In genomic region chr7:7702826-7703225, GRCh38 we compare ENCODE assay signal across 13 cellular contexts. TPM values are rescaled to one million over a fixed set of nuclear protein-coding genes. Genes with fewer than 3 reads are reported as not detected.
A peak's percentile ranks its signal among the peaks of the same experiment; 100 is the strongest.
DNase-seq lines count a peak whose midpoint lies in the region; ATAC-seq and TF ChIP-seq lines count a peak whose summit lies in the region.
"Had no signal": no experiment of that assay in that cellular context is flagged by ENCODE, and none has a peak within 500 bp of the region (broad histone marks: within the 10 kb centered on the region; RNA-seq: fewer than 3 reads in every experiment).

No MANE protein-coding gene starts in this region.

- H3K36me3 ChIP-seq in BJ (ENCODE audit: control insufficient read depth, insufficient read depth, low read length) (no peaks in the 10 kb centered on the region), GM23338 (ENCODE audit: insufficient read depth) (no peaks in the 10 kb centered on the region), adipocyte (ENCODE audit: control insufficient read depth, insufficient read depth, low read length, severe bottlenecking) (no peaks in the 10 kb centered on the region), mucosa of descending colon (ENCODE audit: low read depth) (no peaks in the 10 kb centered on the region)
- H3K36me3 ChIP-seq: BLaER1, SJCRH30 had no signal

- no peak overlapping the region for H2AFZ ChIP-seq in GM23338

- DNase-seq in BJ (ENCODE audit: low read depth) (peak; percentile 61), GM23338 (ENCODE audit: low spot score) (no peak), adipocyte (ENCODE audit: low read depth) (peak; percentile 52), mucosa of descending colon (no peak), NCI-H187 treated with DMSO at 0.1 percent for 48 hours (lab: John Stamatoyannopoulos, UW) (no peak)
- no peak for DNase-seq in stimulated activated naive CD4-positive, alpha-beta T cell treated with Interleukin-2 at 50 U/mL for 16 hours (lab: John Stamatoyannopoulos, UW)
- DNase-seq: activated CD4-positive, alpha-beta T cell treated with anti-CD3 and anti-CD28 coated beads for 4 hours; activated naive CD4-positive, alpha-beta T cell treated with anti-CD3 and anti-CD28 coated beads for 36 hours; KBM-7; SJCRH30 had no signal

- H3K9me3 Mint-ChIP-seq in GM23338, result no peaks in the 10 kb centered on the region
- H3K9me3 Mint-ChIP-seq: activated naive CD4-positive, alpha-beta T cell treated with anti-CD3 and anti-CD28 coated beads for 36 hours had no signal

- no peak overlapping the region for H3K4me2 ChIP-seq in GM23338
- H3K4me2 ChIP-seq: BLaER1 had no signal

- intact Hi-C loops in mucosa of descending colon (cut with DNase I, micrococcal nuclease), result no loop called here

- no peak overlapping the region for H3K4me3 Mint-ChIP-seq in GM23338
- H3K4me3 Mint-ChIP-seq: activated naive CD4-positive, alpha-beta T cell treated with anti-CD3 and anti-CD28 coated beads for 36 hours had no signal

- H3K9me2 ChIP-seq in GM23338 (ENCODE audit: insufficient read depth), result no peaks in the 10 kb centered on the region

- H3K4me1 ChIP-seq in GM23338 (ENCODE audit: insufficient read depth) (peaks cover 24% of the 10 kb centered on the region), adipocyte (ENCODE audit: control insufficient read depth, insufficient read depth, low read length) (no peaks in the 10 kb centered on the region), mucosa of descending colon (ENCODE audit: low read depth) (peaks cover 7% of the 10 kb centered on the region)

- no peak for TF ChIP-seq CTCF in BJ (IDR thresholded peaks at IDR 0.05; ENCODE audit: insufficient read depth, low read depth, low read length)
- TF ChIP-seq CTCF in GM23338 (conservative IDR thresholded peaks at IDR 0.05; ENCODE audit: low read depth in 2 of 2), result no peak
- TF ChIP-seq CTCF in mucosa of descending colon (IDR thresholded peaks at IDR 0.05), result no peak

- H3K9me3 ChIP-seq in adipocyte (ENCODE audit: control insufficient read depth, low read length) (no peaks in the 10 kb centered on the region), mucosa of descending colon (no peaks in the 10 kb centered on the region)
- H3K9me3 ChIP-seq: BLaER1, SJCRH30 had no signal

- H3F3A ChIP-seq in GM23338 (replicated peaks; ENCODE audit: low read depth), result no peaks in the 10 kb centered on the region

- POLR2A ChIA-PET in BJ (lab: Charles Lee), result no interaction called here

- no peaks in the 10 kb centered on the region for H4K20me1 ChIP-seq in GM23338 (replicated peaks; ENCODE audit: insufficient read depth)
- H4K20me1 ChIP-seq: BLaER1 had no signal

- H3K27ac Mint-ChIP-seq in GM23338, result 0 out of 2 replicates have a peak overlapping the region, but pooled peaks have one; percentile 76
- H3K27ac Mint-ChIP-seq: activated naive CD4-positive, alpha-beta T cell treated with anti-CD3 and anti-CD28 coated beads for 36 hours had no signal

- ATAC-seq in GM23338 (no peak), mucosa of descending colon (peak; percentile 10), GM18511 (IDR thresholded peaks at IDR 0.05; ENCODE audit: unreplicated experiment) (no peak)

- H3K36me3 Mint-ChIP-seq in GM23338 (ENCODE audit: low read depth), result no peaks in the 10 kb centered on the region

- H3K79me2 ChIP-seq in GM23338 (replicated peaks; ENCODE audit: insufficient read depth), result no peaks in the 10 kb centered on the region

- H3K27me3 Mint-ChIP-seq in GM23338 (ENCODE audit: insufficient read depth, low read depth, poor library complexity), result peaks cover 2% of the 10 kb centered on the region

- peaks cover 33% of the 10 kb centered on the region for H3K4me1 Mint-ChIP-seq in GM23338

- CTCF ChIA-PET in BJ (lab: Yijun Ruan, JAX), result interaction anchor here (1.5 kb wide), 1 partner anchor 14 kb away, joined by 4 read pairs; no protein-coding TSS in a partner anchor

- no peak overlapping the region for H3K9ac ChIP-seq in adipocyte (ENCODE audit: low read length)
- H3K9ac ChIP-seq: BLaER1 had no signal

- H3K4me3 ChIP-seq in BJ (ENCODE audit: low read depth, low read length) (no peak overlapping the region), GM23338 (no peak overlapping the region), adipocyte (ENCODE audit: low read length) (no peak overlapping the region), mucosa of descending colon (no peak overlapping the region)
- H3K4me3 ChIP-seq: BLaER1, SJCRH30 had no signal

- H3K27ac ChIP-seq in GM23338 (ENCODE audit: low read depth), result no peak overlapping the region; the same call in 1 of the 2 replicates
- H3K27ac ChIP-seq: BLaER1, HL-60, SJCRH30 had no signal

- H3K27me3 ChIP-seq in BJ (ENCODE audit: control insufficient read depth, insufficient read depth, low read length) (no peaks in the 10 kb centered on the region), GM23338 (ENCODE audit: insufficient read depth) (no peaks in the 10 kb centered on the region), adipocyte (replicated peaks; ENCODE audit: control insufficient read depth, insufficient read depth, low read length) (no peaks in the 10 kb centered on the region)
- H3K27me3 ChIP-seq: BLaER1, SJCRH30 had no signal

TF ChIP-seq in GM23338, 12 proteins besides CTCF, POLR2A, EP300 and RAD21 (continues in another document):
- no peak for TF ChIP-seq JUNB (IDR thresholded peaks at IDR 0.05; ENCODE audit: unreplicated experiment)
- no peak for TF ChIP-seq STAT1 (IDR thresholded peaks at IDR 0.05; ENCODE audit: unreplicated experiment)
- TF ChIP-seq ZNF331 (CRISPR knock-in tag; IDR thresholded peaks at IDR 0.05; ENCODE audit: low read depth), result no peak
- TF ChIP-seq NANOG (IDR thresholded peaks at IDR 0.05; ENCODE audit: borderline replicate concordance), result no peak
- TF ChIP-seq POLR2AphosphoS5 (IDR thresholded peaks at IDR 0.05; ENCODE audit: low read depth), result no peak
- TF ChIP-seq CREB1 (CRISPR knock-in tag; IDR thresholded peaks at IDR 0.05; ENCODE audit: low read depth), result no peak
- no peak for TF ChIP-seq EZH2 (IDR thresholded peaks at IDR 0.05; ENCODE audit: low read depth, unreplicated experiment)
- TF ChIP-seq, protein P1, sequence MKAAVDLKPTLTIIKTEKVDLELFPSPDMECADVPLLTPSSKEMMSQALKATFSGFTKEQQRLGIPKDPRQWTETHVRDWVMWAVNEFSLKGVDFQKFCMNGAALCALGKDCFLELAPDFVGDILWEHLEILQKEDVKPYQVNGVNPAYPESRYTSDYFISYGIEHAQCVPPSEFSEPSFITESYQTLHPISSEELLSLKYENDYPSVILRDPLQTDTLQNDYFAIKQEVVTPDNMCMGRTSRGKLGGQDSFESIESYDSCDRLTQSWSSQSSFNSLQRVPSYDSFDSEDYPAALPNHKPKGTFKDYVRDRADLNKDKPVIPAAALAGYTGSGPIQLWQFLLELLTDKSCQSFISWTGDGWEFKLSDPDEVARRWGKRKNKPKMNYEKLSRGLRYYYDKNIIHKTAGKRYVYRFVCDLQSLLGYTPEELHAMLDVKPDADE (IDR thresholded peaks at IDR 0.05), result no peak

RNA-seq across cellular contexts. Expression of gene RPA3, which starts 15.6 kb away (rescaled TPM):
- polyA plus RNA-seq in BJ (2011; rRNA removed), result 9.2 and 18.4 TPM in 2 replicates
- 2.9 and 3.7 TPM in 2 replicates for polyA minus RNA-seq in BJ (2011; rRNA and poly(A)+ RNA removed)
- total RNA-seq in GM23338 (2014; rRNA removed; shearing (Covaris generic)), result 57.4 and 74.9 TPM in 2 replicates
- polyA plus RNA-seq in GM23338 (2016; fragmentation: Nextera tagmentation; extraction: Ambion mirVana), result 284 and 287 TPM in 2 replicates
- 10 to 100 TPM; 23.2 to 38.4 (median 28.7) TPM for total RNA-seq in mucosa of descending colon

Comparison
In these comparisons a context has a peak if more than half of its experiments do, and no peak if none do; other contexts are left out.
1. DNase-seq: peak in BJ (single experiment) and adipocyte (single experiment); none in GM23338 (single experiment), mucosa of descending colon (0 of 3), NCI-H187 treated with DMSO at 0.1 percent for 48 hours (single experiment) and stimulated activated naive CD4-positive, alpha-beta T cell treated with Interleukin-2 at 50 U/mL for 16 hours (single experiment).